ENCODE assay signal across 1 cellular context in genomic region chr19:38912600-38913514, GRCh38.
TF ChIP-seq lines count a peak whose summit lies in the region.

No MANE protein-coding gene starts in this region.

TF ChIP-seq in IMR-90, 13 proteins besides CTCF, POLR2A, EP300 and RAD21:
- TF ChIP-seq RCOR1 (IDR thresholded peaks at IDR 0.05; ENCODE audit: insufficient replicate concordance, low read length): no peak
- no peak for TF ChIP-seq BHLHE40 (IDR thresholded peaks at IDR 0.05; ENCODE audit: low read depth, low read length)
- TF ChIP-seq, protein P1, sequence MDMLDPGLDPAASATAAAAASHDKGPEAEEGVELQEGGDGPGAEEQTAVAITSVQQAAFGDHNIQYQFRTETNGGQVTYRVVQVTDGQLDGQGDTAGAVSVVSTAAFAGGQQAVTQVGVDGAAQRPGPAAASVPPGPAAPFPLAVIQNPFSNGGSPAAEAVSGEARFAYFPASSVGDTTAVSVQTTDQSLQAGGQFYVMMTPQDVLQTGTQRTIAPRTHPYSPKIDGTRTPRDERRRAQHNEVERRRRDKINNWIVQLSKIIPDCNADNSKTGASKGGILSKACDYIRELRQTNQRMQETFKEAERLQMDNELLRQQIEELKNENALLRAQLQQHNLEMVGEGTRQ (IDR thresholded peaks at IDR 0.05; ENCODE audit: low read depth, low read length): no peak
- no peak for TF ChIP-seq FOS (IDR thresholded peaks at IDR 0.05; ENCODE audit: low read depth, low read length)
- TF ChIP-seq, protein P2, sequence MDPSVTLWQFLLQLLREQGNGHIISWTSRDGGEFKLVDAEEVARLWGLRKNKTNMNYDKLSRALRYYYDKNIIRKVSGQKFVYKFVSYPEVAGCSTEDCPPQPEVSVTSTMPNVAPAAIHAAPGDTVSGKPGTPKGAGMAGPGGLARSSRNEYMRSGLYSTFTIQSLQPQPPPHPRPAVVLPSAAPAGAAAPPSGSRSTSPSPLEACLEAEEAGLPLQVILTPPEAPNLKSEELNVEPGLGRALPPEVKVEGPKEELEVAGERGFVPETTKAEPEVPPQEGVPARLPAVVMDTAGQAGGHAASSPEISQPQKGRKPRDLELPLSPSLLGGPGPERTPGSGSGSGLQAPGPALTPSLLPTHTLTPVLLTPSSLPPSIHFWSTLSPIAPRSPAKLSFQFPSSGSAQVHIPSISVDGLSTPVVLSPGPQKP (IDR thresholded peaks at IDR 0.05; ENCODE audit: borderline replicate concordance, low read depth, low read length): no peak
- no peak for TF ChIP-seq MAFK (IDR thresholded peaks at IDR 0.05; ENCODE audit: low read depth, low read length)
- no peak for TF ChIP-seq RFX5 (IDR thresholded peaks at IDR 0.05; ENCODE audit: low read depth, low read length)
- no peak for TF ChIP-seq CEBPB (IDR thresholded peaks at IDR 0.05; ENCODE audit: low read depth, low read length)
- TF ChIP-seq NFE2L2 (IDR thresholded peaks at IDR 0.05; ENCODE audit: low read depth, low read length): no peak
- no peak for TF ChIP-seq MAZ (IDR thresholded peaks at IDR 0.05; ENCODE audit: borderline replicate concordance, low read depth, low read length)
- TF ChIP-seq CHD1 (IDR thresholded peaks at IDR 0.05; ENCODE audit: low read depth, low read length): no peak
- TF ChIP-seq SMC3 (IDR thresholded peaks at IDR 0.05; ENCODE audit: low read depth, low read length): no peak
- TF ChIP-seq MXI1 (IDR thresholded peaks at IDR 0.05; ENCODE audit: borderline replicate concordance, low read depth, low read length): no peak
